In genomic region chr19:5615756-5616327, GRCh38 we compare ENCODE assay signal across 33 cellular contexts. TPM values are rescaled to one million over a fixed set of nuclear protein-coding genes. Genes with fewer than 3 reads are reported as not detected.
DNase-seq lines count a peak whose midpoint lies in the region; ATAC-seq and TF ChIP-seq lines count a peak whose summit lies in the region.
"Had no signal": no experiment of that assay in that cellular context is flagged by ENCODE, and none has a peak within 500 bp of the region (broad histone marks: within the 10 kb centered on the region; RNA-seq: fewer than 3 reads in every experiment).

No MANE protein-coding gene starts in this region.

- H3K36me3 Mint-ChIP-seq in neural progenitor cell, result peaks cover 43% of the 10 kb centered on the region

- peaks cover 12% of the 10 kb centered on the region for H3K36me3 ChIP-seq in neural progenitor cell

- no peaks in the 10 kb centered on the region for H3K27me3 ChIP-seq in neural progenitor cell
- H3K27me3 ChIP-seq: spleen, testis had no signal

- H3F3A ChIP-seq in neural progenitor cell (ENCODE audit: low read depth), result peaks cover 4% of the 10 kb centered on the region

- H3K79me2 ChIP-seq in neural progenitor cell (ENCODE audit: low read depth), result peaks cover 42% of the 10 kb centered on the region

- no peaks in the 10 kb centered on the region for H3K9me3 ChIP-seq in neural progenitor cell (ENCODE audit: low read depth)
- H3K9me3 ChIP-seq: left ventricle myocardium inferior, spleen, testis had no signal

- no peaks in the 10 kb centered on the region for H3K9me3 Mint-ChIP-seq in neural progenitor cell
- H3K9me3 Mint-ChIP-seq: activated CD4-positive, alpha-beta memory T cell treated with anti-CD3 and anti-CD28 coated beads, Interleukin-2, amount 10 ng/mL, durations not matched to agents 7 days and 5 days; activated naive CD8-positive, alpha-beta T cell treated with anti-CD3 and anti-CD28 coated beads, Interleukin-2, amount 10 ng/mL, durations not matched to agents 7 days and 5 days; activated T-helper 2 cell treated with anti-CD3 and anti-CD28 coated beads, Interferon-gamma antibody, Interleukin-2, Interleukin-4, amounts not matched to agents 10 μg/mL and 5 μg/mL and 100 μg/mL, durations not matched to agents 14 hours and 24 hours and 36 hours; brain; IgD-negative memory B cell; stimulated activated naive CD8-positive, alpha-beta T cell treated with anti-CD3 and anti-CD28 coated beads, Interleukin-15, Interleukin-2, amounts not matched to agents 100 ng/mL and 50 ng/mL, for 24 hours had no signal

- no peak overlapping the region for H3K4me2 ChIP-seq in neural progenitor cell

- H3K9ac ChIP-seq in neural progenitor cell, result no peak overlapping the region

- ATAC-seq in HG02938 (IDR thresholded peaks at IDR 0.05; ENCODE audit: unreplicated experiment) (no peak), HG02840 (IDR thresholded peaks at IDR 0.05; ENCODE audit: low FRiP score, unreplicated experiment) (no peak)
- ATAC-seq: right cardiac atrium, Right ventricle myocardium inferior, SK-N-SH treated with all-trans-retinoic acid at 6 μM for 48 hours had no signal

- no peak overlapping the region for H3K27ac Mint-ChIP-seq in neural progenitor cell
- H3K27ac Mint-ChIP-seq: activated CD4-positive, alpha-beta memory T cell treated with anti-CD3 and anti-CD28 coated beads, Interleukin-2, amount 10 ng/mL, durations not matched to agents 7 days and 5 days; activated naive CD8-positive, alpha-beta T cell treated with anti-CD3 and anti-CD28 coated beads, Interleukin-2, amount 10 ng/mL, durations not matched to agents 7 days and 5 days; activated T-helper 2 cell treated with anti-CD3 and anti-CD28 coated beads, Interferon-gamma antibody, Interleukin-2, Interleukin-4, amounts not matched to agents 10 μg/mL and 5 μg/mL and 100 μg/mL, durations not matched to agents 14 hours and 24 hours and 36 hours; brain; stimulated activated naive CD8-positive, alpha-beta T cell treated with anti-CD3 and anti-CD28 coated beads, Interleukin-15, Interleukin-2, amounts not matched to agents 100 ng/mL and 50 ng/mL, for 24 hours had no signal

- DNase-seq in A172 (ENCODE audit: low spot score), result peak; percentile 8
- peak; percentile 62 for DNase-seq in EH (ENCODE audit: low read depth)
- DNase-seq in amniotic epithelial cell (ENCODE audit: low read depth), result peak; percentile 23
- DNase-seq in hepatic stellate cell (ENCODE audit: low spot score), result peak; percentile 42
- no peak for DNase-seq in neural progenitor cell (ENCODE audit: low spot score)
- DNase-seq: activated CD4-positive, alpha-beta memory T cell treated with anti-CD3 and anti-CD28 coated beads, Interleukin-2, amount 10 ng/mL, durations not matched to agents 7 days and 5 days; activated CD4-positive, CD25-positive, alpha-beta regulatory T cell treated with anti-CD3 and anti-CD28 coated beads, Interleukin-2, amount 50 U/mL, for 72 hours; activated CD8-positive, alpha-beta memory T cell treated with anti-CD3 and anti-CD28 coated beads, Interleukin-2, amount 50 U/mL, for 4 hours; activated naive CD8-positive, alpha-beta T cell treated with anti-CD3 and anti-CD28 coated beads, Interleukin-2, amount 10 ng/mL, durations not matched to agents 7 days and 5 days; C1 segment of cervical spinal cord; COR-L47; GDM1; left ventricle myocardium inferior; mesendoderm; MV-4-11; NCI-H1436 treated with DMSO at 0.1 percent for 48 hours; NCI-H226; NCI-H526 treated with DMSO at 0.1 percent for 48 hours; right cardiac atrium; spleen; stimulated activated CD4-positive, alpha-beta T cell treated with anti-CD3 and anti-CD28 coated beads, Interleukin-2, amount 100 ng/mL, for 24 hours; T-helper 2 cell; testis had no signal

- H3K4me3 Mint-ChIP-seq in neural progenitor cell, result no peak overlapping the region
- H3K4me3 Mint-ChIP-seq: activated CD4-positive, alpha-beta memory T cell treated with anti-CD3 and anti-CD28 coated beads, Interleukin-2, amount 10 ng/mL, durations not matched to agents 7 days and 5 days; activated naive CD8-positive, alpha-beta T cell treated with anti-CD3 and anti-CD28 coated beads, Interleukin-2, amount 10 ng/mL, durations not matched to agents 7 days and 5 days; brain; IgD-negative memory B cell; stimulated activated naive CD8-positive, alpha-beta T cell treated with anti-CD3 and anti-CD28 coated beads, Interleukin-15, Interleukin-2, amounts not matched to agents 100 ng/mL and 50 ng/mL, for 24 hours had no signal

- H4K20me1 ChIP-seq in neural progenitor cell (ENCODE audit: low read depth), result peaks cover 17% of the 10 kb centered on the region

- TF ChIP-seq CTCF in neural progenitor cell (IDR thresholded peaks at IDR 0.05), result no peak

- H3K27me3 Mint-ChIP-seq in neural progenitor cell (ENCODE audit: insufficient read depth, low read depth), result peaks cover 3% of the 10 kb centered on the region
- H3K27me3 Mint-ChIP-seq: activated CD4-positive, alpha-beta memory T cell treated with anti-CD3 and anti-CD28 coated beads, Interleukin-2, amount 10 ng/mL, durations not matched to agents 7 days and 5 days; activated naive CD8-positive, alpha-beta T cell treated with anti-CD3 and anti-CD28 coated beads, Interleukin-2, amount 10 ng/mL, durations not matched to agents 7 days and 5 days; IgD-negative memory B cell; stimulated activated naive CD8-positive, alpha-beta T cell treated with anti-CD3 and anti-CD28 coated beads, Interleukin-15, Interleukin-2, amounts not matched to agents 100 ng/mL and 50 ng/mL, for 24 hours had no signal

- H3K4me1 ChIP-seq in neural progenitor cell, result peaks cover 4% of the 10 kb centered on the region

- H3K27ac ChIP-seq in neural progenitor cell, result no peak overlapping the region
- H3K27ac ChIP-seq: epithelial cell of prostate, left ventricle myocardium inferior, spleen, testis had no signal

- H3K4me3 ChIP-seq in neural progenitor cell, result no peak overlapping the region
- H3K4me3 ChIP-seq: left ventricle myocardium inferior, spleen, testis had no signal

- H2AFZ ChIP-seq in neural progenitor cell (replicated peaks), result no peak overlapping the region

- H3K4me1 Mint-ChIP-seq in neural progenitor cell, result peaks cover 7% of the 10 kb centered on the region

RNA-seq across cellular contexts. Expression of gene SAFB2, which starts 6.7 kb away (rescaled TPM):
- total RNA-seq in A172 (2014; rRNA removed; shearing (Covaris generic)), result 18.5 and 22.4 TPM in 2 replicates
- 45.2 and 53.3 TPM in 2 replicates for total RNA-seq in neural progenitor cell (ENCODE audit: low replicate concordance)

RNA-seq across cellular contexts. Expression of gene SAFB, which starts 7.0 kb away (rescaled TPM):
- total RNA-seq in A172 (2014; rRNA removed; shearing (Covaris generic)), result 25.7 and 31.5 TPM in 2 replicates
- total RNA-seq in neural progenitor cell (ENCODE audit: low replicate concordance), result 57.9 and 89.2 TPM in 2 replicates

RNA-seq across cellular contexts. Expression of gene TINCR, which starts 48.1 kb away (rescaled TPM):
- total RNA-seq in A172 (2014; rRNA removed; shearing (Covaris generic)), result 0.50 and 1.8 TPM in 2 replicates
- 1.8 and 3.5 TPM in 2 replicates for total RNA-seq in neural progenitor cell (ENCODE audit: low replicate concordance)
- total RNA-seq: left ventricle myocardium inferior, myocyte, Right ventricle myocardium inferior had no signal
